21 cellular contexts compared by ENCODE assay signal in the genomic region with DNA sequence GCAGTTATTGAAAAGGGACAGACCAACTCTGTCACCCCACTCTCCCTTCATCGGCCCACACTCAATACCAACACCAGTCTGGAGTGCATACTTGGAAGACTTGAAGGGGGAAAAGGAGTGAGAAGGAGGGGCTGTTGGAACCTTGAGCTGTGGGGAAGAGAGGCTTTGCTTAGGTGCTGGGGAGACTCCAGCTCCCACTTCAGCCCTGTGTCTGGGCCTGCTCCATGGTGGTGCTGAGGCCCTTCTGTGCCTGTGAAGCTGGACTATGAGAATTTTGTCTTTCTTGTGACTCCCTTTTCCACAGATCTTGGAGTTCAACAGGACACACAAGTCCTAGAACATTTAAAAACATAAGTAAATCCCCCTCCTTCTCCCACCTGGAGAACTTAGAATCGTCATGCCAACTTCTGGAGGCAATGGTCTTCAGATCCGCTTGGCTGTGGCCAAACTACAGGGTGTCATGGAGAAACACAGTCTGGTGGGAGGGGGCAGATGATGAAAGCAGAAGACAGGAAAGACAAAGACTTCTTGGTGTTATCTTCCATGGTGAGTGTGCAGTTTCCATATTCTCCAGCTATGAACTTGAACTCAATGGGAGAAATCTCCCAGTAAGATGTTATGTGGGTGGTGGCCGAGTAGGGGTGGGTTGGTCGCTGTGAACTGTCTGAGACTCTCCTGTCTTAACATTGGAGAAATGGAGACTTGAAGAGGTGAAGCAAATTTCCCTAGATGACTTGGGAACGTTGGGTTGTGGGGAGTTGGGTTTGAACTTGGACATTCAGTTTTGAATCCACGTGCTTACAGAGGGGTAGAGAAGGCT. TPM values are rescaled to one million over a fixed set of nuclear protein-coding genes. Genes with fewer than 3 reads are reported as not detected.
DNase-seq lines count a peak whose midpoint lies in the region; ATAC-seq and TF ChIP-seq lines count a peak whose summit lies in the region.
"Had no signal": no experiment of that assay in that cellular context is flagged by ENCODE, and none has a peak within 500 bp of the region (broad histone marks: within the 10 kb centered on the region; RNA-seq: fewer than 3 reads in every experiment).

No MANE protein-coding gene starts in this region.

- intact Hi-C loops in colonic mucosa (cut with DNase I) = loop anchor here (10.0 kb wide), 1 partner anchor 433 kb away; no protein-coding TSS in a partner anchor

- H3K4me1 ChIP-seq in DND-41 (ENCODE audit: insufficient read depth, low read length) (peaks cover 35% of the 10 kb centered on the region), colonic mucosa (peaks cover 8% of the 10 kb centered on the region), mesenchymal stem cell (ENCODE audit: control insufficient read depth, insufficient read depth, low read depth, low read length) (peaks cover 16% of the 10 kb centered on the region)

- H3K9me3 ChIP-seq in DND-41 (ENCODE audit: insufficient read depth, low read length, severe bottlenecking) (no peaks in the 10 kb centered on the region), colonic mucosa (no peaks in the 10 kb centered on the region), mesenchymal stem cell (ENCODE audit: control insufficient read depth, low read length) (no peaks in the 10 kb centered on the region)

- no peak overlapping the region for H3K4ac ChIP-seq in mesenchymal stem cell (ENCODE audit: low read depth in 1 of 2, low read length in 2 of 2)

- H2BK12ac ChIP-seq in mesenchymal stem cell (ENCODE audit: low read length in 2 of 2) = no peak overlapping the region

- no peaks in the 10 kb centered on the region for H3K27me3 ChIP-seq in DND-41 (ENCODE audit: insufficient read depth, low read length, poor library complexity)
- H3K27me3 ChIP-seq in colonic mucosa = no peaks in the 10 kb centered on the region
- peaks cover 0 to 20% of the 10 kb centered on the region in 2 experiments for H3K27me3 ChIP-seq in mesenchymal stem cell (ENCODE audit: control insufficient read depth in 1 of 2, insufficient read depth in 1 of 2, low read length in 2 of 2)

- no peak for ATAC-seq in activated CD8-positive, alpha-beta memory T cell treated with anti-CD3 and anti-CD28 coated beads, Interleukin-2, amount 10 ng/mL, durations not matched to agents 7 days and 5 days
- ATAC-seq in DND-41 (ENCODE audit: insufficient read depth, low read depth) = no peak
- no peak for ATAC-seq in natural killer cell treated with Interleukin-12 subunit alpha and Interleukin-12 subunit beta and Interleukin-15 and Interleukin-18, amount 100 ng/mL, for 72 hours
- ATAC-seq: HepG2, Panc1, Right ventricle myocardium inferior had no signal

- no peaks in the 10 kb centered on the region for H3K36me3 ChIP-seq in DND-41 (ENCODE audit: insufficient read depth, low read length)
- no peaks in the 10 kb centered on the region for H3K36me3 ChIP-seq in colonic mucosa
- H3K36me3 ChIP-seq in mesenchymal stem cell (ENCODE audit: control insufficient read depth in 1 of 2, insufficient read depth in 2 of 2, low read depth in 1 of 2, low read length in 2 of 2) = no peaks in the 10 kb centered on the region

- peaks cover 7% of the 10 kb centered on the region for H3K36me3 Mint-ChIP-seq in activated CD8-positive, alpha-beta memory T cell treated with anti-CD3 and anti-CD28 coated beads, Interleukin-2, amount 10 ng/mL, durations not matched to agents 7 days and 5 days
- no peaks in the 10 kb centered on the region for H3K36me3 Mint-ChIP-seq in natural killer cell treated with Interleukin-12 subunit alpha and Interleukin-12 subunit beta and Interleukin-15 and Interleukin-18, amount 100 ng/mL, for 72 hours
- H3K36me3 Mint-ChIP-seq: CD4-positive, alpha-beta memory T cell had no signal

- no peak overlapping the region for H4K91ac ChIP-seq in mesenchymal stem cell (ENCODE audit: low read length)

- no peak overlapping the region for H4K8ac ChIP-seq in mesenchymal stem cell (ENCODE audit: low read length)

- H2AK5ac ChIP-seq in mesenchymal stem cell (ENCODE audit: low read length, severe bottlenecking) = no peak overlapping the region

- H3K14ac ChIP-seq in mesenchymal stem cell (ENCODE audit: low read length in 2 of 2) = no peak overlapping the region

- H3K79me2 ChIP-seq in DND-41 (ENCODE audit: insufficient read depth, low read length) = no peaks in the 10 kb centered on the region

- TF ChIP-seq CTCF in DND-41 (IDR thresholded peaks at IDR 0.05; ENCODE audit: borderline replicate concordance, extremely low read depth, low read length, poor library complexity, severe bottlenecking) (no peak), colonic mucosa (IDR thresholded peaks at IDR 0.05) (no peak)

- no peak overlapping the region for H3K9ac ChIP-seq in DND-41 (ENCODE audit: low read depth, low read length)
- no peak overlapping the region for H3K9ac ChIP-seq in colonic mucosa (ENCODE audit: low read depth in 2 of 2, low read length in 2 of 2)
- no peak overlapping the region for H3K9ac ChIP-seq in mesenchymal stem cell (ENCODE audit: low read length)

- H3K4me2 ChIP-seq in DND-41 (ENCODE audit: insufficient read depth, low read length) (no peak overlapping the region), mesenchymal stem cell (ENCODE audit: low read length, poor library complexity, severe bottlenecking) (no peak overlapping the region)

- peak; percentile 19 for DNase-seq in activated CD8-positive, alpha-beta memory T cell treated with anti-CD3 and anti-CD28 coated beads, Interleukin-2, amount 10 ng/mL, durations not matched to agents 7 days and 5 days
- DNase-seq in activated CD8-positive, alpha-beta memory T cell treated with anti-CD3 and anti-CD28 coated beads, Interleukin-2, amount 50 U/mL, for 4 hours = no peak
- DNase-seq in DND-41 = peak; percentile 3
- DNase-seq in colonic mucosa = peak; percentile 7
- DNase-seq in natural killer cell treated with Interleukin-12 subunit alpha and Interleukin-12 subunit beta and Interleukin-15 and Interleukin-18, amount 100 ng/mL, for 72 hours (ENCODE audit: low spot score) = no peak
- DNase-seq in activated T-cell treated with anti-CD3 and anti-CD28 coated beads, Interleukin-2, amount 50 U/mL, for 1 hour = no peak
- DNase-seq in activated effector memory CD4-positive, alpha-beta T cell treated with anti-CD3 and anti-CD28 coated beads, Interleukin-2, amount 50 U/mL, for 16 hours = no peak
- no peak for DNase-seq in mesenchymal stem cell
- DNase-seq: AML-193; CD4-positive, alpha-beta memory T cell; GOT3; NCI-H1417 treated with DMSO at 0.1 percent for 48 hours; NCI-H2029; NCI-H2171 treated with DMSO at 0.1 percent for 48 hours; NCI-H774 had no signal

- WGBS in mesenchymal stem cell = 86% methylated on average over 6 of the region's 7 CpGs

- H3K27ac ChIP-seq in DND-41 (ENCODE audit: low read length) (no peak overlapping the region), colonic mucosa (no peak overlapping the region), mesenchymal stem cell (ENCODE audit: low read length, poor library complexity, severe bottlenecking) (no peak overlapping the region)

- H3K4me1 Mint-ChIP-seq in activated CD8-positive, alpha-beta memory T cell treated with anti-CD3 and anti-CD28 coated beads, Interleukin-2, amount 10 ng/mL, durations not matched to agents 7 days and 5 days = peaks cover 63% of the 10 kb centered on the region
- H3K4me1 Mint-ChIP-seq in natural killer cell treated with Interleukin-12 subunit alpha and Interleukin-12 subunit beta and Interleukin-15 and Interleukin-18, amount 100 ng/mL, for 72 hours (ENCODE audit: low read depth in 2 of 2) = peaks cover 56 to 57% of the 10 kb centered on the region in 2 donors

- H3K79me1 ChIP-seq in mesenchymal stem cell (replicated peaks; ENCODE audit: low read length, poor library complexity, severe bottlenecking) = no peaks in the 10 kb centered on the region

- no peaks in the 10 kb centered on the region for H4K20me1 ChIP-seq in DND-41 (ENCODE audit: insufficient read depth, low read length)

- no peak overlapping the region for H3K4me3 ChIP-seq in DND-41 (ENCODE audit: low read depth in 1 of 2, low read length in 2 of 2)
- no peak overlapping the region for H3K4me3 ChIP-seq in colonic mucosa
- H3K4me3 ChIP-seq in mesenchymal stem cell (ENCODE audit: insufficient read depth in 1 of 2, low read depth in 1 of 2, low read length in 2 of 2) = no peak overlapping the region

- H3K18ac ChIP-seq in mesenchymal stem cell (ENCODE audit: low read depth in 1 of 2, low read length in 2 of 2) = no peak overlapping the region

- H3K27me3 Mint-ChIP-seq in activated CD8-positive, alpha-beta memory T cell treated with anti-CD3 and anti-CD28 coated beads, Interleukin-2, amount 10 ng/mL, durations not matched to agents 7 days and 5 days = peaks cover 2% of the 10 kb centered on the region
- H3K27me3 Mint-ChIP-seq in natural killer cell treated with Interleukin-12 subunit alpha and Interleukin-12 subunit beta and Interleukin-15 and Interleukin-18, amount 100 ng/mL, for 72 hours = no peaks in the 10 kb centered on the region

- no peak overlapping the region for H3K27ac Mint-ChIP-seq in activated CD8-positive, alpha-beta memory T cell treated with anti-CD3 and anti-CD28 coated beads, Interleukin-2, amount 10 ng/mL, durations not matched to agents 7 days and 5 days
- H3K27ac Mint-ChIP-seq in natural killer cell treated with Interleukin-12 subunit alpha and Interleukin-12 subunit beta and Interleukin-15 and Interleukin-18, amount 100 ng/mL, for 72 hours = peak overlapping the region; percentile 73 to 97
- H3K27ac Mint-ChIP-seq: CD4-positive, alpha-beta memory T cell had no signal

- no peaks in the 10 kb centered on the region for H3K9me3 Mint-ChIP-seq in activated CD8-positive, alpha-beta memory T cell treated with anti-CD3 and anti-CD28 coated beads, Interleukin-2, amount 10 ng/mL, durations not matched to agents 7 days and 5 days (ENCODE audit: low read depth)
- H3K9me3 Mint-ChIP-seq in natural killer cell treated with Interleukin-12 subunit alpha and Interleukin-12 subunit beta and Interleukin-15 and Interleukin-18, amount 100 ng/mL, for 72 hours = no peaks in the 10 kb centered on the region
- H3K9me3 Mint-ChIP-seq: CD4-positive, alpha-beta memory T cell had no signal

- H2BK5ac ChIP-seq in mesenchymal stem cell (ENCODE audit: low read depth, low read length, poor library complexity, severe bottlenecking) = no peak overlapping the region

- H2AFZ ChIP-seq in DND-41 (ENCODE audit: low read depth, low read length) (no peak overlapping the region), mesenchymal stem cell (ENCODE audit: low read depth, low read length) (no peak overlapping the region)

- H2BK15ac ChIP-seq in mesenchymal stem cell (ENCODE audit: low read depth, poor library complexity, severe bottlenecking) = no peak overlapping the region

- H2BK120ac ChIP-seq in mesenchymal stem cell (ENCODE audit: low read depth, low read length) = no peak overlapping the region

- H3K23ac ChIP-seq in mesenchymal stem cell (ENCODE audit: low read length in 2 of 2) = no peak overlapping the region

- CTCF ChIA-PET in activated CD8-positive, alpha-beta memory T cell treated with anti-CD3 and anti-CD28 coated beads, Interleukin-2, amount 10 ng/mL, durations not matched to agents 7 days and 5 days (lab: Charles Lee) = interaction anchor here (0.6 to 4.3 kb wide), 4 partner anchors 8 to 25 kb away, joined by 3 to 18 read pairs (median 3); no protein-coding TSS in a partner anchor

- H3K4me3 Mint-ChIP-seq in activated CD8-positive, alpha-beta memory T cell treated with anti-CD3 and anti-CD28 coated beads, Interleukin-2, amount 10 ng/mL, durations not matched to agents 7 days and 5 days = no peak overlapping the region
- peak overlapping the region; percentile 76 for H3K4me3 Mint-ChIP-seq in natural killer cell treated with Interleukin-12 subunit alpha and Interleukin-12 subunit beta and Interleukin-15 and Interleukin-18, amount 100 ng/mL, for 72 hours
- H3K4me3 Mint-ChIP-seq: CD4-positive, alpha-beta memory T cell had no signal

RNA-seq across cellular contexts. Expression of a gene that starts 18.4 kb away (rescaled TPM):
- 10 to 100 TPM in 1 of 2 experiments, 1 to 10 TPM in 1; 9.9 to 13.1 TPM for total RNA-seq in activated CD8-positive, alpha-beta memory T cell treated with anti-CD3 and anti-CD28 coated beads, Interleukin-2, amount 10 ng/mL, durations not matched to agents 7 days and 5 days
- 1 to 10 TPM; 3.4 to 4.5 TPM for total RNA-seq in colonic mucosa
- 10 to 100 TPM; 10.2 to 13.7 TPM for total RNA-seq in natural killer cell treated with Interleukin-12 subunit alpha and Interleukin-12 subunit beta and Interleukin-15 and Interleukin-18, amount 100 ng/mL, for 72 hours
- not detected for polyA plus RNA-seq in mesenchymal stem cell (2013, experiment 1 of 2)
- not detected for polyA plus RNA-seq in mesenchymal stem cell (2013, experiment 2 of 2)
- total RNA-seq: A673, HepG2, LHCN-M2, NCI-H460 had no signal
- polyA plus RNA-seq: HepG2 had no signal

RNA-seq across cellular contexts. Expression of a gene that starts 52.9 kb away (rescaled TPM):
- 1 to 10 TPM; 7.5 to 8.4 TPM for total RNA-seq in activated CD8-positive, alpha-beta memory T cell treated with anti-CD3 and anti-CD28 coated beads, Interleukin-2, amount 10 ng/mL, durations not matched to agents 7 days and 5 days
- total RNA-seq in colonic mucosa = 10 to 100 TPM; 11.0 to 11.3 TPM
- 1 to 10 TPM; 4.0 to 5.1 TPM for total RNA-seq in natural killer cell treated with Interleukin-12 subunit alpha and Interleukin-12 subunit beta and Interleukin-15 and Interleukin-18, amount 100 ng/mL, for 72 hours
- 5.1 TPM for polyA plus RNA-seq in mesenchymal stem cell (2013, experiment 1 of 2)
- polyA plus RNA-seq in mesenchymal stem cell (2013, experiment 2 of 2) = 4.8 TPM

Comparison
In these comparisons a context has a peak if more than half of its experiments do, and no peak if none do; other contexts are left out.
1. DNase-seq: peak in activated CD8-positive, alpha-beta memory T cell treated with anti-CD3 and anti-CD28 coated beads, Interleukin-2, amount 10 ng/mL, durations not matched to agents 7 days and 5 days (single experiment), DND-41 (single experiment) and colonic mucosa (single experiment); none in activated CD8-positive, alpha-beta memory T cell treated with anti-CD3 and anti-CD28 coated beads, Interleukin-2, amount 50 U/mL, for 4 hours (single experiment), natural killer cell treated with Interleukin-12 subunit alpha and Interleukin-12 subunit beta and Interleukin-15 and Interleukin-18, amount 100 ng/mL, for 72 hours (single experiment), activated T-cell treated with anti-CD3 and anti-CD28 coated beads, Interleukin-2, amount 50 U/mL, for 1 hour (single experiment), activated effector memory CD4-positive, alpha-beta T cell treated with anti-CD3 and anti-CD28 coated beads, Interleukin-2, amount 50 U/mL, for 16 hours (single experiment) and mesenchymal stem cell (single experiment).